ENCODE assay signal across 15 cellular contexts in genomic region chr13:33496336-33496735, GRCh38.
DNase-seq lines count a peak whose midpoint lies in the region; ATAC-seq, FAIRE-seq and TF ChIP-seq lines count a peak whose summit lies in the region.
"Had no signal": no experiment of that assay in that cellular context is flagged by ENCODE, and none has a peak within 500 bp of the region (broad histone marks: within the 10 kb centered on the region; RNA-seq: fewer than 3 reads in every experiment).

No MANE protein-coding gene starts in this region.

- H3K79me2 ChIP-seq in HepG2 (ENCODE audit: insufficient read depth, low read length) (no peaks in the 10 kb centered on the region), PC-3 (ENCODE audit: low read length) (no peaks in the 10 kb centered on the region)

- no peaks in the 10 kb centered on the region for H3K9me3 ChIP-seq in HepG2 (ENCODE audit: low read length)
- no peaks in the 10 kb centered on the region for H3K9me3 ChIP-seq in right lobe of liver
- H3K9me3 ChIP-seq in PC-3 (ENCODE audit: low read length): no peaks in the 10 kb centered on the region
- H3K9me3 ChIP-seq in uterus: no peaks in the 10 kb centered on the region

- ATAC-seq in HepG2 (no peak), right lobe of liver (no peak), PC-3 (no peak), HG02870 (IDR thresholded peaks at IDR 0.05; ENCODE audit: unreplicated experiment) (no peak)

- no peak overlapping the region for H2AFZ ChIP-seq in HepG2 (ENCODE audit: low read length)
- no peak overlapping the region for H2AFZ ChIP-seq in PC-3 (ENCODE audit: low read length)

- H3K9ac ChIP-seq in HepG2 (ENCODE audit: insufficient read depth, low read depth, low read length) (no peak overlapping the region), PC-3 (ENCODE audit: low read length) (peak overlapping the region; percentile 39; the same call in 1 of the 2 replicates)
- H3K9ac ChIP-seq: KMS-11 had no signal

- no peaks in the 10 kb centered on the region for H3K27me3 ChIP-seq in HepG2 (ENCODE audit: control insufficient read depth in 1 of 2, insufficient read depth in 2 of 2, low read length in 2 of 2)
- H3K27me3 ChIP-seq in right lobe of liver: no peaks in the 10 kb centered on the region
- no peaks in the 10 kb centered on the region for H3K27me3 ChIP-seq in PC-3 (ENCODE audit: low read length)
- no peaks in the 10 kb centered on the region for H3K27me3 ChIP-seq in uterus

- TF ChIP-seq RAD21 in HepG2 (CRISPR knock-in tag; IDR thresholded peaks at IDR 0.05): no peak

- FAIRE-seq in HepG2 (lab: Jason Lieb, UNC): no peak

- H4K20me1 ChIP-seq in HepG2 (ENCODE audit: insufficient read depth, low read length): no peaks in the 10 kb centered on the region
- H4K20me1 ChIP-seq in PC-3 (ENCODE audit: low read length): no peaks in the 10 kb centered on the region

- CTCF ChIA-PET in HepG2 (lab: Yijun Ruan, JAX; ENCODE audit: low intra/inter-chr PET ratio, low total read pairs): no interaction called here
- CTCF ChIA-PET in PC-3 (lab: Charles Lee): no interaction called here

- DNase-seq in HepG2 (ENCODE audit: low spot score) (no peak), right lobe of liver (no peak), PC-3 (no peak), epithelial cell of esophagus (ENCODE audit: low read depth) (peak; percentile 67), dedifferentiated amniotic fluid mesenchymal stem cell (ENCODE audit: extremely low spot score) (no peak), uterus (no peak)
- DNase-seq: NCI-H1417, NCI-H1694 treated with DMSO at 0.1 percent for 48 hours, NCI-H2081 treated with DMSO at 0.1 percent for 48 hours, NCI-H446 treated with DMSO at 0.1 percent for 48 hours, NCI-H526 treated with DMSO at 0.1 percent for 48 hours, Right ventricle myocardium superior had no signal

- TF ChIP-seq EP300 in HepG2 (IDR thresholded peaks at IDR 0.05; ENCODE audit: low read depth in 2 of 2, low read length in 2 of 2) (no peak), HepG2 (CRISPR knock-in tag; IDR thresholded peaks at IDR 0.05; ENCODE audit: borderline replicate concordance) (no peak)

- H3K4me1 ChIP-seq in HepG2 (ENCODE audit: insufficient read depth, low read length) (peaks cover 12% of the 10 kb centered on the region; the same call in 1 of the 2 replicates), right lobe of liver (no peaks in the 10 kb centered on the region), PC-3 (ENCODE audit: insufficient read depth, low read length) (peaks cover 35% of the 10 kb centered on the region), uterus (no peaks in the 10 kb centered on the region)

- H3K9me2 ChIP-seq in PC-3 (replicated peaks; ENCODE audit: low read length): no peaks in the 10 kb centered on the region

- POLR2A ChIA-PET in HepG2 (lab: Yijun Ruan, JAX): no interaction called here
- POLR2A ChIA-PET in PC-3 (lab: Charles Lee; ENCODE audit: unreplicated experiment): no interaction called here

- no peaks in the 10 kb centered on the region for H3F3A ChIP-seq in PC-3 (ENCODE audit: low read length, unreplicated experiment)

- TF ChIP-seq CTCF in HepG2 (CRISPR knock-in tag; IDR thresholded peaks at IDR 0.05) (no peak), right lobe of liver (IDR thresholded peaks at IDR 0.05) (no peak), PC-3 (conservative IDR thresholded peaks at IDR 0.05; ENCODE audit: low read depth, low read length) (no peak), epithelial cell of esophagus (IDR thresholded peaks at IDR 0.05; ENCODE audit: insufficient read depth, low read depth, low read length, missing control alignments) (no peak), uterus (IDR thresholded peaks at IDR 0.05) (no peak)

- H3K4me3 ChIP-seq in HepG2 (replicated peaks in 1 of 3; ENCODE audit: insufficient read depth in 1 of 3, low read depth in 2 of 3, low read length in 3 of 3) (no peak overlapping the region), right lobe of liver (no peak overlapping the region), PC-3 (ENCODE audit: low read length) (no peak overlapping the region), epithelial cell of esophagus (ENCODE audit: low read length) (no peak overlapping the region), uterus (no peak overlapping the region)

- intact Hi-C loops in HepG2 (cut with micrococcal nuclease; ENCODE audit: unreplicated experiment) (no loop called here), right lobe of liver (cut with DNase I) (no loop called here), PC-3 (cut with micrococcal nuclease) (loop anchor here (5.0 kb wide), 1 partner anchor 41 kb away; no protein-coding TSS in a partner anchor), uterus (cut with DNase I; ENCODE audit: low total_unique reads) (no loop called here)

- H3K36me3 ChIP-seq in HepG2 (replicated peaks in 1 of 2; ENCODE audit: control insufficient read depth in 1 of 2, insufficient read depth in 2 of 2, low read length in 2 of 2) (no peaks in the 10 kb centered on the region; a peak in 1 of 5 replicates), right lobe of liver (no peaks in the 10 kb centered on the region), PC-3 (ENCODE audit: low read depth, low read length) (no peaks in the 10 kb centered on the region), uterus (no peaks in the 10 kb centered on the region)

- H3K27ac ChIP-seq in HepG2 (ENCODE audit: extremely low read length, insufficient read depth, low read length) (no peak overlapping the region), right lobe of liver (no peak overlapping the region), PC-3 (ENCODE audit: low read length) (peak overlapping the region; percentile 84), uterus (peak overlapping the region in 1 of 2 donors; percentile 19)
- H3K27ac ChIP-seq: HL-60, KMS-11 had no signal

- H3K4me2 ChIP-seq in HepG2 (ENCODE audit: low read depth, low read length) (no peak overlapping the region), PC-3 (ENCODE audit: low read length) (peak overlapping the region; percentile 52; the same call in 1 of the 2 replicates)
- H3K4me2 ChIP-seq: KMS-11 had no signal

- in situ Hi-C loops in HepG2 (cut with HindIII; ENCODE audit: extremely low pct_ligation_motif_present, low pct_unique_long_range_greater_than_20kb): no loop called here

- TF ChIP-seq POLR2A in HepG2 (IDR thresholded peaks at IDR 0.05; ENCODE audit: insufficient read depth in 1 of 2, low read depth in 2 of 2, low read length in 2 of 2): no peak
- no peak for TF ChIP-seq POLR2A in right lobe of liver (IDR thresholded peaks at IDR 0.05)
- no peak for TF ChIP-seq POLR2A in uterus (IDR thresholded peaks at IDR 0.05)

- BruUV-seq in HepG2 (replicated peaks; lab: Mats Ljungman, UMichigan) (no TSS peak), PC-3 (replicated peaks; lab: Mats Ljungman, UMichigan) (no TSS peak)

TF ChIP-seq in HepG2, 621 proteins besides CTCF, POLR2A, EP300 and RAD21:
- peak; percentile 59; the same call in 1 of the 2 replicates for TF ChIP-seq CEBPB (IDR thresholded peaks at IDR 0.05; ENCODE audit: borderline replicate concordance, low read depth, low read length)
- TF ChIP-seq ZNF431 (CRISPR knock-in tag; IDR thresholded peaks at IDR 0.05; ENCODE audit: borderline replicate concordance, low read depth): no peak
